In genomic region chr16:48330847-48331204, GRCh38 we compare ENCODE assay signal across 21 cellular contexts. TPM values are rescaled to one million over a fixed set of nuclear protein-coding genes. Genes with fewer than 3 reads are reported as not detected.
DNase-seq lines count a peak whose midpoint lies in the region; ATAC-seq, FAIRE-seq and TF ChIP-seq lines count a peak whose summit lies in the region.
"Had no signal": no experiment of that assay in that cellular context is flagged by ENCODE, and none has a peak within 500 bp of the region (broad histone marks: within the 10 kb centered on the region; RNA-seq: fewer than 3 reads in every experiment).

No MANE protein-coding gene starts in this region.

- H3K27ac ChIP-seq in epithelial cell of prostate (peak overlapping the region; percentile 43), osteoblast (ENCODE audit: low read depth, low read length) (peak overlapping the region; percentile 5)
- H3K27ac ChIP-seq: SJCRH30 had no signal

- H3K79me2 ChIP-seq in osteoblast (ENCODE audit: insufficient read depth, low read length), result no peaks in the 10 kb centered on the region

- H3K4me3 Mint-ChIP-seq in CD14-positive monocyte, result no peak overlapping the region
- H3K4me3 Mint-ChIP-seq in stimulated activated memory B cell treated with anti-CD40 and anti-IgM and Interleukin-4, amounts not matched to agents 10 μg/mL and 1 μg/mL and 100 μg/mL, for 72 hours, result no peak overlapping the region
- H3K4me3 Mint-ChIP-seq: activated CD4-positive, alpha-beta T cell treated with anti-CD3 and anti-CD28 coated beads, Interleukin-2, amount 10 ng/mL, durations not matched to agents 7 days and 5 days; activated naive CD8-positive, alpha-beta T cell treated with anti-CD3 and anti-CD28 coated beads, Interleukin-2, amount 50 U/mL, for 24 hours; B cell; central memory CD8-positive, alpha-beta T cell; type B pancreatic cell had no signal

- H3K4me1 ChIP-seq in osteoblast (ENCODE audit: insufficient read depth, low read length), result peaks cover 17% of the 10 kb centered on the region

- H3K36me3 Mint-ChIP-seq in CD14-positive monocyte, result peaks cover 28 to 67% of the 10 kb centered on the region in 2 donors
- H3K36me3 Mint-ChIP-seq in stimulated activated memory B cell treated with anti-CD40 and anti-IgM and Interleukin-4, amounts not matched to agents 10 μg/mL and 1 μg/mL and 100 μg/mL, for 72 hours, result peaks cover 19% of the 10 kb centered on the region

- H3K9me3 Mint-ChIP-seq in CD14-positive monocyte, result no peaks in the 10 kb centered on the region
- H3K9me3 Mint-ChIP-seq in stimulated activated memory B cell treated with anti-CD40 and anti-IgM and Interleukin-4, amounts not matched to agents 10 μg/mL and 1 μg/mL and 100 μg/mL, for 72 hours, result no peaks in the 10 kb centered on the region
- H3K9me3 Mint-ChIP-seq: activated CD4-positive, alpha-beta T cell treated with anti-CD3 and anti-CD28 coated beads, Interleukin-2, amount 10 ng/mL, durations not matched to agents 7 days and 5 days; activated naive CD8-positive, alpha-beta T cell treated with anti-CD3 and anti-CD28 coated beads, Interleukin-2, amount 50 U/mL, for 24 hours; central memory CD8-positive, alpha-beta T cell; type B pancreatic cell had no signal

- DNase-seq in CD14-positive monocyte (ENCODE audit: low spot score) (no peak), Kasumi-1 (lab: John Stamatoyannopoulos, UW) (peak; percentile 64 to 65), epithelial cell of prostate (ENCODE audit: low read depth, low spot score) (no peak), osteoblast (ENCODE audit: insufficient read length, low spot score, missing footprints) (no peak), H54 (ENCODE audit: insufficient read length, low spot score) (no peak)
- DNase-seq in activated CD4-positive, alpha-beta T cell treated with anti-CD3 and anti-CD28 coated beads for 4 hours, result no peak
- DNase-seq: activated CD4-positive, alpha-beta T cell treated with anti-CD3 and anti-CD28 coated beads, Interleukin-2, amount 10 ng/mL, durations not matched to agents 7 days and 5 days; activated naive CD8-positive, alpha-beta T cell treated with anti-CD3 and anti-CD28 coated beads, Interleukin-2, amount 50 U/mL, for 24 hours; activated T-cell treated with anti-CD3 and anti-CD28 coated beads, Interleukin-2, amount 50 U/mL, for 48 hours; DMS79 treated with DMSO at 0.1 percent for 48 hours; glutamatergic neuron; NCI-H1092; NCI-H2227 treated with DMSO at 0.1 percent for 48 hours; SJCRH30; stimulated activated CD4-positive, alpha-beta T cell treated with anti-CD3 and anti-CD28 coated beads, Interleukin-1b, Interleukin-23, amount 100 ng/mL, for 48 hours had no signal

- H3K27me3 ChIP-seq in osteoblast (ENCODE audit: insufficient read depth, low read length), result no peaks in the 10 kb centered on the region
- H3K27me3 ChIP-seq: SJCRH30 had no signal

- TF ChIP-seq CTCF in CD14-positive monocyte (IDR thresholded peaks at IDR 0.05) (no peak), osteoblast (IDR thresholded peaks at IDR 0.05; ENCODE audit: extremely low read depth, low read depth, low read length) (no peak)

- peaks cover 9% of the 10 kb centered on the region for H4K20me1 ChIP-seq in osteoblast (ENCODE audit: insufficient read depth, low read length)

- H3K4me2 ChIP-seq in osteoblast (ENCODE audit: insufficient read depth, low read length), result no peak overlapping the region

- no peak for FAIRE-seq in H54 (lab: Jason Lieb, UNC)
- FAIRE-seq: H1 had no signal

- H3K27me3 Mint-ChIP-seq in CD14-positive monocyte (ENCODE audit: low read depth in 3 of 3), result peaks cover 0 to 1% (median 0%) of the 10 kb centered on the region in 3 donors
- no peaks in the 10 kb centered on the region for H3K27me3 Mint-ChIP-seq in stimulated activated memory B cell treated with anti-CD40 and anti-IgM and Interleukin-4, amounts not matched to agents 10 μg/mL and 1 μg/mL and 100 μg/mL, for 72 hours
- H3K27me3 Mint-ChIP-seq: activated CD4-positive, alpha-beta T cell treated with anti-CD3 and anti-CD28 coated beads, Interleukin-2, amount 10 ng/mL, durations not matched to agents 7 days and 5 days; activated naive CD8-positive, alpha-beta T cell treated with anti-CD3 and anti-CD28 coated beads, Interleukin-2, amount 50 U/mL, for 24 hours; B cell; central memory CD8-positive, alpha-beta T cell; type B pancreatic cell had no signal

- peak overlapping the region in 4 of 7 donors; percentile 5 to 61 (median 46) for H3K27ac Mint-ChIP-seq in CD14-positive monocyte
- no peak overlapping the region for H3K27ac Mint-ChIP-seq in stimulated activated memory B cell treated with anti-CD40 and anti-IgM and Interleukin-4, amounts not matched to agents 10 μg/mL and 1 μg/mL and 100 μg/mL, for 72 hours
- H3K27ac Mint-ChIP-seq: activated CD4-positive, alpha-beta T cell treated with anti-CD3 and anti-CD28 coated beads, Interleukin-2, amount 10 ng/mL, durations not matched to agents 7 days and 5 days; activated naive CD8-positive, alpha-beta T cell treated with anti-CD3 and anti-CD28 coated beads, Interleukin-2, amount 50 U/mL, for 24 hours; B cell; type B pancreatic cell had no signal

- H3K4me3 ChIP-seq in osteoblast (ENCODE audit: insufficient read depth, low read length), result no peak overlapping the region
- H3K4me3 ChIP-seq: SJCRH30 had no signal

- no peak for ATAC-seq in stimulated activated memory B cell treated with anti-CD40 and anti-IgM and Interleukin-4, amounts not matched to agents 10 μg/mL and 1 μg/mL and 100 μg/mL, for 72 hours
- no peak for ATAC-seq in SK-N-SH treated with all-trans-retinoic acid at 6 μM for 48 hours
- ATAC-seq: activated naive CD8-positive, alpha-beta T cell treated with anti-CD3 and anti-CD28 coated beads, Interleukin-2, amount 50 U/mL, for 24 hours had no signal

- H3K9me3 ChIP-seq in osteoblast (ENCODE audit: low read depth, low read length), result no peaks in the 10 kb centered on the region
- H3K9me3 ChIP-seq: SJCRH30 had no signal

- no peak overlapping the region for H2AFZ ChIP-seq in osteoblast (ENCODE audit: low read length)

- TF ChIP-seq POLR2A in H54 (IDR thresholded peaks at IDR 0.05; ENCODE audit: low read depth, low read length), result no peak

- intact Hi-C loops in CD14-positive monocyte (cut with micrococcal nuclease), result no loop called here

- peaks cover 18% of the 10 kb centered on the region for H3K36me3 ChIP-seq in osteoblast (ENCODE audit: insufficient read depth, low read length)

- H3K4me1 Mint-ChIP-seq in CD14-positive monocyte, result peaks cover 15% of the 10 kb centered on the region
- no peaks in the 10 kb centered on the region for H3K4me1 Mint-ChIP-seq in stimulated activated memory B cell treated with anti-CD40 and anti-IgM and Interleukin-4, amounts not matched to agents 10 μg/mL and 1 μg/mL and 100 μg/mL, for 72 hours
- H3K4me1 Mint-ChIP-seq: activated naive CD8-positive, alpha-beta T cell treated with anti-CD3 and anti-CD28 coated beads, Interleukin-2, amount 50 U/mL, for 24 hours; B cell; central memory CD8-positive, alpha-beta T cell had no signal

TF ChIP-seq in SK-N-SH treated with all-trans-retinoic acid at 6 μM for 48 hours, 23 proteins besides CTCF, POLR2A, EP300 and RAD21:
- no peak for TF ChIP-seq TCF4 (CRISPR knock-in tag; IDR thresholded peaks at IDR 0.05; ENCODE audit: borderline replicate concordance)
- no peak for TF ChIP-seq ESRRG (CRISPR knock-in tag; IDR thresholded peaks at IDR 0.05)

RNA-seq across cellular contexts. Expression of gene SIAH1, which starts 54.4 kb away (rescaled TPM):
- 1 to 10 TPM; 4.9 to 5.6 TPM for polyA plus RNA-seq in CD14-positive monocyte
- total RNA-seq in osteoblast, result 41.8 and 43.1 TPM in 2 replicates

Comparison
In these comparisons a context has a peak if more than half of its experiments do, and no peak if none do; other contexts are left out.
1. DNase-seq: peak in Kasumi-1 (2 of 2); none in CD14-positive monocyte (single experiment), epithelial cell of prostate (single experiment), osteoblast (single experiment), activated CD4-positive, alpha-beta T cell treated with anti-CD3 and anti-CD28 coated beads for 4 hours (0 of 2) and H54 (single experiment).